In genomic region chr5:159209438-159210305, GRCh38 we compare ENCODE assay signal across 1 cellular context.
TF ChIP-seq lines count a peak whose summit lies in the region.

A gene with protein sequence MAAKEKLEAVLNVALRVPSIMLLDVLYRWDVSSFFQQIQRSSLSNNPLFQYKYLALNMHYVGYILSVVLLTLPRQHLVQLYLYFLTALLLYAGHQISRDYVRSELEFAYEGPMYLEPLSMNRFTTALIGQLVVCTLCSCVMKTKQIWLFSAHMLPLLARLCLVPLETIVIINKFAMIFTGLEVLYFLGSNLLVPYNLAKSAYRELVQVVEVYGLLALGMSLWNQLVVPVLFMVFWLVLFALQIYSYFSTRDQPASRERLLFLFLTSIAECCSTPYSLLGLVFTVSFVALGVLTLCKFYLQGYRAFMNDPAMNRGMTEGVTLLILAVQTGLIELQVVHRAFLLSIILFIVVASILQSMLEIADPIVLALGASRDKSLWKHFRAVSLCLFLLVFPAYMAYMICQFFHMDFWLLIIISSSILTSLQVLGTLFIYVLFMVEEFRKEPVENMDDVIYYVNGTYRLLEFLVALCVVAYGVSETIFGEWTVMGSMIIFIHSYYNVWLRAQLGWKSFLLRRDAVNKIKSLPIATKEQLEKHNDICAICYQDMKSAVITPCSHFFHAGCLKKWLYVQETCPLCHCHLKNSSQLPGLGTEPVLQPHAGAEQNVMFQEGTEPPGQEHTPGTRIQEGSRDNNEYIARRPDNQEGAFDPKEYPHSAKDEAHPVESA (minus strand): TSS chr5:159209553. CDS start chr5:159203617, 5,936 bp downstream.

TF ChIP-seq in HepG2, 621 proteins besides CTCF, POLR2A, EP300 and RAD21 (continued from another document):
- TF ChIP-seq, protein P1, sequence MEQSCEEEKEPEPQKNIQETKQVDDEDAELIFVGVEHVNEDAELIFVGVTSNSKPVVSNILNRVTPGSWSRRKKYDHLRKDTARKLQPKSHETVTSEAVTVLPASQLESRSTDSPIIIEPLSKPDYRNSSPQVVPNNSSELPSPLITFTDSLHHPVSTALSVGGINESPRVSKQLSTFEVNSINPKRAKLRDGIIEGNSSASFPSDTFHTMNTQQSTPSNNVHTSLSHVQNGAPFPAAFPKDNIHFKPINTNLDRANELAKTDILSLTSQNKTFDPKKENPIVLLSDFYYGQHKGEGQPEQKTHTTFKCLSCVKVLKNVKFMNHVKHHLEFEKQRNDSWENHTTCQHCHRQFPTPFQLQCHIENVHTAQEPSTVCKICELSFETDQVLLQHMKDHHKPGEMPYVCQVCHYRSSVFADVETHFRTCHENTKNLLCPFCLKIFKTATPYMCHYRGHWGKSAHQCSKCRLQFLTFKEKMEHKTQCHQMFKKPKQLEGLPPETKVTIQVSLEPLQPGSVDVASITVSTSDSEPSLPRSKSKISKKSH (CRISPR knock-in tag; IDR thresholded peaks at IDR 0.05; ENCODE audit: borderline replicate concordance), result peak; percentile 87; the same call in 1 of the 2 replicates
- no peak for TF ChIP-seq ZNF772 (CRISPR knock-in tag; IDR thresholded peaks at IDR 0.05)
- TF ChIP-seq, protein P2, sequence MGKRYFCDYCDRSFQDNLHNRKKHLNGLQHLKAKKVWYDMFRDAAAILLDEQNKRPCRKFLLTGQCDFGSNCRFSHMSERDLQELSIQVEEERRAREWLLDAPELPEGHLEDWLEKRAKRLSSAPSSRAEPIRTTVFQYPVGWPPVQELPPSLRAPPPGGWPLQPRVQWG (CRISPR knock-in tag; IDR thresholded peaks at IDR 0.05; ENCODE audit: borderline replicate concordance, low read depth), result no peak
- TF ChIP-seq, protein P3, sequence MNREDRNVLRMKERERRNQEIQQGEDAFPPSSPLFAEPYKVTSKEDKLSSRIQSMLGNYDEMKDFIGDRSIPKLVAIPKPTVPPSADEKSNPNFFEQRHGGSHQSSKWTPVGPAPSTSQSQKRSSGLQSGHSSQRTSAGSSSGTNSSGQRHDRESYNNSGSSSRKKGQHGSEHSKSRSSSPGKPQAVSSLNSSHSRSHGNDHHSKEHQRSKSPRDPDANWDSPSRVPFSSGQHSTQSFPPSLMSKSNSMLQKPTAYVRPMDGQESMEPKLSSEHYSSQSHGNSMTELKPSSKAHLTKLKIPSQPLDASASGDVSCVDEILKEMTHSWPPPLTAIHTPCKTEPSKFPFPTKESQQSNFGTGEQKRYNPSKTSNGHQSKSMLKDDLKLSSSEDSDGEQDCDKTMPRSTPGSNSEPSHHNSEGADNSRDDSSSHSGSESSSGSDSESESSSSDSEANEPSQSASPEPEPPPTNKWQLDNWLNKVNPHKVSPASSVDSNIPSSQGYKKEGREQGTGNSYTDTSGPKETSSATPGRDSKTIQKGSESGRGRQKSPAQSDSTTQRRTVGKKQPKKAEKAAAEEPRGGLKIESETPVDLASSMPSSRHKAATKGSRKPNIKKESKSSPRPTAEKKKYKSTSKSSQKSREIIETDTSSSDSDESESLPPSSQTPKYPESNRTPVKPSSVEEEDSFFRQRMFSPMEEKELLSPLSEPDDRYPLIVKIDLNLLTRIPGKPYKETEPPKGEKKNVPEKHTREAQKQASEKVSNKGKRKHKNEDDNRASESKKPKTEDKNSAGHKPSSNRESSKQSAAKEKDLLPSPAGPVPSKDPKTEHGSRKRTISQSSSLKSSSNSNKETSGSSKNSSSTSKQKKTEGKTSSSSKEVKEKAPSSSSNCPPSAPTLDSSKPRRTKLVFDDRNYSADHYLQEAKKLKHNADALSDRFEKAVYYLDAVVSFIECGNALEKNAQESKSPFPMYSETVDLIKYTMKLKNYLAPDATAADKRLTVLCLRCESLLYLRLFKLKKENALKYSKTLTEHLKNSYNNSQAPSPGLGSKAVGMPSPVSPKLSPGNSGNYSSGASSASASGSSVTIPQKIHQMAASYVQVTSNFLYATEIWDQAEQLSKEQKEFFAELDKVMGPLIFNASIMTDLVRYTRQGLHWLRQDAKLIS (CRISPR knock-in tag; IDR thresholded peaks at IDR 0.05), result 0 out of 2 replicates have a peak, but pooled peaks have one; percentile 47
- peak; percentile 57; the same call in 1 of the 2 replicates for TF ChIP-seq GMEB1 (CRISPR knock-in tag; IDR thresholded peaks at IDR 0.05; ENCODE audit: borderline replicate concordance)
- TF ChIP-seq HOXA9 (CRISPR knock-in tag; IDR thresholded peaks at IDR 0.05; ENCODE audit: borderline replicate concordance), result peak; percentile 54; the same call in 1 of the 2 replicates
- TF ChIP-seq MNT (IDR thresholded peaks at IDR 0.05), result peak; percentile 87
- 0 out of 2 replicates have a peak, but pooled peaks have one; percentile 56 for TF ChIP-seq ZNF432 (CRISPR knock-in tag; IDR thresholded peaks at IDR 0.05; ENCODE audit: borderline replicate concordance)
- 0 out of 2 replicates have a peak, but pooled peaks have one; percentile 33 for TF ChIP-seq ZNF577 (CRISPR knock-in tag; IDR thresholded peaks at IDR 0.05; ENCODE audit: borderline replicate concordance, low read depth)
- TF ChIP-seq TBX3 (IDR thresholded peaks at IDR 0.05; ENCODE audit: borderline replicate concordance), result 0 out of 2 replicates have a peak, but pooled peaks have one; percentile 31
- TF ChIP-seq IRX3 (CRISPR knock-in tag; IDR thresholded peaks at IDR 0.05; ENCODE audit: borderline replicate concordance, low read depth), result peak; percentile 64; the same call in 1 of the 2 replicates
- TF ChIP-seq ZGPAT (CRISPR knock-in tag; IDR thresholded peaks at IDR 0.05), result peak; percentile 47; the same call in 1 of the 2 replicates
- no peak for TF ChIP-seq MAFG (CRISPR knock-in tag; IDR thresholded peaks at IDR 0.05)
- TF ChIP-seq NCOA5 (CRISPR knock-in tag; IDR thresholded peaks at IDR 0.05), result no peak
- TF ChIP-seq, protein P4, sequence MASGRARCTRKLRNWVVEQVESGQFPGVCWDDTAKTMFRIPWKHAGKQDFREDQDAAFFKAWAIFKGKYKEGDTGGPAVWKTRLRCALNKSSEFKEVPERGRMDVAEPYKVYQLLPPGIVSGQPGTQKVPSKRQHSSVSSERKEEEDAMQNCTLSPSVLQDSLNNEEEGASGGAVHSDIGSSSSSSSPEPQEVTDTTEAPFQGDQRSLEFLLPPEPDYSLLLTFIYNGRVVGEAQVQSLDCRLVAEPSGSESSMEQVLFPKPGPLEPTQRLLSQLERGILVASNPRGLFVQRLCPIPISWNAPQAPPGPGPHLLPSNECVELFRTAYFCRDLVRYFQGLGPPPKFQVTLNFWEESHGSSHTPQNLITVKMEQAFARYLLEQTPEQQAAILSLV (CRISPR knock-in tag; IDR thresholded peaks at IDR 0.05; ENCODE audit: borderline replicate concordance), result peak; percentile 79; the same call in 1 of the 2 replicates
